In genomic region chr9:3939820-3940219, GRCh38 we compare ENCODE assay signal across 19 cellular contexts.
A peak's percentile ranks its signal among the peaks of the same experiment; 100 is the strongest.
DNase-seq lines count a peak whose midpoint lies in the region; ATAC-seq and TF ChIP-seq lines count a peak whose summit lies in the region.
"Had no signal": no experiment of that assay in that cellular context is flagged by ENCODE, and none has a peak within 500 bp of the region (broad histone marks: within the 10 kb centered on the region; RNA-seq: fewer than 3 reads in every experiment).

No MANE protein-coding gene starts in this region.

- no peaks in the 10 kb centered on the region for H3K36me3 ChIP-seq in mammary epithelial cell (ENCODE audit: insufficient read depth, low read length)
- H3K36me3 ChIP-seq in breast epithelium, result no peaks in the 10 kb centered on the region
- H3K36me3 ChIP-seq in RWPE2 (ENCODE audit: low read depth), result no peaks in the 10 kb centered on the region

- DNase-seq in mammary epithelial cell (peak; percentile 76), breast epithelium (ENCODE audit: low spot score in 2 of 2) (no peak), RWPE2 (ENCODE audit: low spot score) (no peak), foreskin melanocyte (peak; percentile 11), NCI-H1092 treated with DMSO at 0.1 percent for 48 hours (lab: John Stamatoyannopoulos, UW) (no peak), omental fat pad (ENCODE audit: low spot score) (no peak), amygdala (lab: John Stamatoyannopoulos, UW) (no peak)
- no peak for DNase-seq in activated naive CD4-positive, alpha-beta T cell treated with anti-CD3 and anti-CD28 coated beads, Interleukin-2, amount 10 ng/mL, durations not matched to agents 7 days and 5 days
- DNase-seq: CD8-positive, alpha-beta T cell; COR-L47; DMS153; DMS79 treated with DMSO at 0.1 percent for 48 hours; EL; GDM1; HCEC 1CT; HFFc6 had no signal

- H3K9me3 Mint-ChIP-seq in activated naive CD4-positive, alpha-beta T cell treated with anti-CD3 and anti-CD28 coated beads, Interleukin-2, amount 10 ng/mL, durations not matched to agents 7 days and 5 days, result no peaks in the 10 kb centered on the region
- H3K9me3 Mint-ChIP-seq: CD8-positive, alpha-beta T cell; HFFc6 had no signal

- TF ChIP-seq CTCF in mammary epithelial cell (conservative IDR thresholded peaks at IDR 0.05 in 1 of 2, IDR thresholded peaks at IDR 0.05 in 1 of 2; ENCODE audit: extremely low read depth in 1 of 2, insufficient read depth in 1 of 2, low read depth in 1 of 2, low read length in 2 of 2) (no peak), breast epithelium (IDR thresholded peaks at IDR 0.05) (no peak), RWPE2 (IDR thresholded peaks at IDR 0.05; ENCODE audit: poor library complexity, severe bottlenecking) (no peak), omental fat pad (IDR thresholded peaks at IDR 0.05) (no peak)

- ATAC-seq in RWPE2 (ENCODE audit: low read depth) (peak; percentile 48; the same call in 1 of the 3 replicates), omental fat pad (ENCODE audit: low FRiP score) (no peak)
- ATAC-seq: CD8-positive, alpha-beta T cell; HepG2 had no signal

- no peaks in the 10 kb centered on the region for H3K79me2 ChIP-seq in mammary epithelial cell (ENCODE audit: insufficient read depth, low read length)

- BruUV-seq in mammary epithelial cell (replicated peaks; lab: Mats Ljungman, UMichigan), result no TSS peak

- intact Hi-C loops in mammary epithelial cell (cut with micrococcal nuclease) (no loop called here), breast epithelium (cut with DNase I; ENCODE audit: low total_unique reads) (no loop called here)

- H3K36me3 Mint-ChIP-seq in activated naive CD4-positive, alpha-beta T cell treated with anti-CD3 and anti-CD28 coated beads, Interleukin-2, amount 10 ng/mL, durations not matched to agents 7 days and 5 days, result no peaks in the 10 kb centered on the region
- H3K36me3 Mint-ChIP-seq: CD14-positive monocyte; CD8-positive, alpha-beta T cell had no signal

- H3K27ac ChIP-seq in mammary epithelial cell (ENCODE audit: insufficient read depth, low read depth, low read length), result no peak overlapping the region
- no peak overlapping the region for H3K27ac ChIP-seq in breast epithelium
- H3K27ac ChIP-seq in RWPE2 (ENCODE audit: poor library complexity, severe bottlenecking), result no peak overlapping the region
- H3K27ac ChIP-seq: 22Rv1 had no signal

- no peak overlapping the region for H3K27ac Mint-ChIP-seq in activated naive CD4-positive, alpha-beta T cell treated with anti-CD3 and anti-CD28 coated beads, Interleukin-2, amount 10 ng/mL, durations not matched to agents 7 days and 5 days
- H3K27ac Mint-ChIP-seq: CD8-positive, alpha-beta T cell; HFFc6 had no signal

- in situ Hi-C loops in mammary epithelial cell (cut with MboI; ENCODE audit: low sequenced_read_pairs in 2 of 2), result no loop called here

- H3K4me3 Mint-ChIP-seq in activated naive CD4-positive, alpha-beta T cell treated with anti-CD3 and anti-CD28 coated beads, Interleukin-2, amount 10 ng/mL, durations not matched to agents 7 days and 5 days, result no peak overlapping the region
- H3K4me3 Mint-ChIP-seq: CD14-positive monocyte; CD8-positive, alpha-beta T cell; HFFc6 had no signal

- H3K9ac ChIP-seq in mammary epithelial cell (ENCODE audit: insufficient read depth, low read length), result no peak overlapping the region

- H3K27me3 ChIP-seq in mammary epithelial cell (ENCODE audit: insufficient read depth, low read length), result no peaks in the 10 kb centered on the region
- no peaks in the 10 kb centered on the region for H3K27me3 ChIP-seq in breast epithelium
- no peaks in the 10 kb centered on the region for H3K27me3 ChIP-seq in RWPE2 (ENCODE audit: insufficient read depth, poor library complexity, severe bottlenecking)

- TF ChIP-seq POLR2A in breast epithelium (IDR thresholded peaks at IDR 0.05), result no peak

- no peaks in the 10 kb centered on the region for H3K27me3 Mint-ChIP-seq in activated naive CD4-positive, alpha-beta T cell treated with anti-CD3 and anti-CD28 coated beads, Interleukin-2, amount 10 ng/mL, durations not matched to agents 7 days and 5 days

- H3K9me3 ChIP-seq in mammary epithelial cell (replicated peaks; ENCODE audit: insufficient read depth, low read length), result no peaks in the 10 kb centered on the region
- H3K9me3 ChIP-seq in breast epithelium, result no peaks in the 10 kb centered on the region
- H3K9me3 ChIP-seq in RWPE2 (ENCODE audit: severe bottlenecking), result no peaks in the 10 kb centered on the region

- peak overlapping the region; percentile 10 for H3K4me2 ChIP-seq in mammary epithelial cell (ENCODE audit: insufficient read depth, low read depth, low read length)

- CTCF ChIA-PET in mammary epithelial cell (lab: Charles Lee; ENCODE audit: low non-redundant PET), result no interaction called here
- CTCF ChIA-PET in activated naive CD4-positive, alpha-beta T cell treated with anti-CD3 and anti-CD28 coated beads, Interleukin-2, amount 10 ng/mL, durations not matched to agents 7 days and 5 days (lab: Charles Lee), result no interaction called here

- WGBS in mammary epithelial cell (ENCODE audit: low coverage, missing lambda C conversion rate), result 13% methylated on average over 3 of the region's 3 CpGs

- H3K4me3 ChIP-seq in mammary epithelial cell (replicated peaks in 1 of 3; ENCODE audit: insufficient read depth in 1 of 3, low read depth in 2 of 3, low read length in 3 of 3), result no peak overlapping the region
- no peak overlapping the region for H3K4me3 ChIP-seq in breast epithelium
- H3K4me3 ChIP-seq in RWPE2 (ENCODE audit: severe bottlenecking), result no peak overlapping the region

- dilution Hi-C loops in mammary epithelial cell (cut with HindIII; ENCODE audit: low sequenced_read_pairs), result no loop called here

- H3K4me1 ChIP-seq in mammary epithelial cell (ENCODE audit: insufficient read depth, low read length) (peaks cover 9% of the 10 kb centered on the region), breast epithelium (no peaks in the 10 kb centered on the region), RWPE2 (ENCODE audit: insufficient read depth, poor library complexity, severe bottlenecking) (peaks cover 9% of the 10 kb centered on the region)

- no peak overlapping the region for H2AFZ ChIP-seq in mammary epithelial cell (ENCODE audit: low read depth, low read length)

- H4K20me1 ChIP-seq in mammary epithelial cell (ENCODE audit: insufficient read depth, low read length), result no peaks in the 10 kb centered on the region

- H3K4me1 Mint-ChIP-seq in activated naive CD4-positive, alpha-beta T cell treated with anti-CD3 and anti-CD28 coated beads, Interleukin-2, amount 10 ng/mL, durations not matched to agents 7 days and 5 days, result no peaks in the 10 kb centered on the region
- H3K4me1 Mint-ChIP-seq: CD14-positive monocyte had no signal

Comparison
In these comparisons a context has a peak if more than half of its experiments do, and no peak if none do; other contexts are left out.
1. DNase-seq: peak in mammary epithelial cell (single experiment) and foreskin melanocyte (single experiment); none in breast epithelium (0 of 2), RWPE2 (single experiment), NCI-H1092 treated with DMSO at 0.1 percent for 48 hours (single experiment), omental fat pad (single experiment), amygdala (0 of 56) and activated naive CD4-positive, alpha-beta T cell treated with anti-CD3 and anti-CD28 coated beads, Interleukin-2, amount 10 ng/mL, durations not matched to agents 7 days and 5 days (single experiment).